In the genomic region with DNA sequence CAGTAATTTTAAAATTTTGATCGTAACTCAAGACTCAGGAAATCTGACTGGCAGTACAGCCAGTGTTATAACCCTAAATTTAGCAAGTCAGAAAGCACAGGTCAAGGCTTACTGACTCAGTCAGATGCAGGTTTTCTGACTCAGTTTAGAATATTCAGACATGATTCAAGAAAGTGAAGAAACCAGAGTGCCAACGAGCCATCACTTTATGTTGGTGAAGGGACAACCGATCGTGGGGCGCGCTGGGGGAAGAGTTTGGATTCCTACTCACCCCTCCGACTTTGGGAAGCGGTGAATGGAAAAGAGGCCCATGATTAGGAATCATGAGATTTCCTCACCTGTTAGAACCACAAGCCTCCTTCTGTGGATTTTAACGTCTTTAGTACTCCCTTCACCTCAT, we compare ENCODE assay signal across 8 cellular contexts. TPM values are rescaled to one million over a fixed set of nuclear protein-coding genes. Genes with fewer than 3 reads are reported as not detected.
DNase-seq lines count a peak whose midpoint lies in the region; ATAC-seq and TF ChIP-seq lines count a peak whose summit lies in the region.

No MANE protein-coding gene starts in this region.

- peak overlapping the region; percentile 92 for H3K27ac ChIP-seq in left ventricle myocardium inferior (replicated peaks)
- peak overlapping the region; percentile 58 to 93 (median 88) for H3K27ac ChIP-seq in body of pancreas
- H3K27ac ChIP-seq in vagina = peak overlapping the region; percentile 87

- H3K36me3 Mint-ChIP-seq in mesothelial cell of epicardium = peaks cover 2% of the 10 kb centered on the region

- H3K27me3 ChIP-seq in left ventricle myocardium inferior (ENCODE audit: low read depth) (no peaks in the 10 kb centered on the region), body of pancreas (no peaks in the 10 kb centered on the region), vagina (no peaks in the 10 kb centered on the region)

- TF ChIP-seq POLR2A in body of pancreas (IDR thresholded peaks at IDR 0.05) (no peak), vagina (IDR thresholded peaks at IDR 0.05) (no peak)

- H3K4me1 Mint-ChIP-seq in mesothelial cell of epicardium = peaks cover 36% of the 10 kb centered on the region

- peak overlapping the region; percentile 96 for H3K4me3 ChIP-seq in left ventricle myocardium inferior
- peak overlapping the region; percentile 73 to 86 for H3K4me3 ChIP-seq in body of pancreas
- H3K4me3 ChIP-seq in vagina = peak overlapping the region; percentile 65 to 78

- 11 to 23% methylated on average over 9 of the region's 9 CpGs for WGBS in body of pancreas, 2 donors

- ATAC-seq in body of pancreas (no peak), HG03469 (IDR thresholded peaks at IDR 0.05; ENCODE audit: unreplicated experiment) (no peak), GM19397 (IDR thresholded peaks at IDR 0.05; ENCODE audit: unreplicated experiment) (no peak)

- H3K4me1 ChIP-seq in left ventricle myocardium inferior (peaks cover 65% of the 10 kb centered on the region), body of pancreas (peaks cover 60% of the 10 kb centered on the region), vagina (peaks cover 53% of the 10 kb centered on the region)

- H3K9me3 ChIP-seq in left ventricle myocardium inferior (replicated peaks) (no peaks in the 10 kb centered on the region), body of pancreas (no peaks in the 10 kb centered on the region), vagina (no peaks in the 10 kb centered on the region)

- no peak for TF ChIP-seq CTCF in left ventricle myocardium inferior (IDR thresholded peaks at IDR 0.05; ENCODE audit: borderline replicate concordance)
- TF ChIP-seq CTCF in body of pancreas (IDR thresholded peaks at IDR 0.05) = no peak
- no peak for TF ChIP-seq CTCF in mesothelial cell of epicardium (IDR thresholded peaks at IDR 0.05; ENCODE audit: unreplicated experiment)
- TF ChIP-seq CTCF in vagina (IDR thresholded peaks at IDR 0.05) = no peak

- DNase-seq in left ventricle myocardium inferior (no peak), cardiac septum (ENCODE audit: low spot score) (no peak), body of pancreas (no peak), mesothelial cell of epicardium (ENCODE audit: low spot score in 2 of 2, unreplicated experiment in 2 of 2) (no peak), vagina (ENCODE audit: extremely low spot score in 2 of 2) (no peak), hypothalamus (lab: John Stamatoyannopoulos, UW) (no peak)

- no peaks in the 10 kb centered on the region for H3K9me3 Mint-ChIP-seq in mesothelial cell of epicardium

- peak overlapping the region; percentile 89 for H3K4me3 Mint-ChIP-seq in mesothelial cell of epicardium

- peak overlapping the region; percentile 90 for H3K27ac Mint-ChIP-seq in mesothelial cell of epicardium

- H3K27me3 Mint-ChIP-seq in mesothelial cell of epicardium (ENCODE audit: low read depth) = no peaks in the 10 kb centered on the region

- H3K36me3 ChIP-seq in left ventricle myocardium inferior (no peaks in the 10 kb centered on the region), body of pancreas (replicated peaks in 1 of 2; ENCODE audit: insufficient read depth in 1 of 2, low read depth in 2 of 2) (no peaks in the 10 kb centered on the region), vagina (no peaks in the 10 kb centered on the region)

- intact Hi-C loops in left ventricle myocardium inferior (cut with micrococcal nuclease) (no loop called here), cardiac septum (cut with DNase I) (no loop called here), body of pancreas (cut with DNase I) (no loop called here), vagina (cut with DNase I) (loop anchor here (10.0 kb wide), 1 partner anchor 53 kb away; a partner anchor contains a TSS)

RNA-seq across cellular contexts. Expression of a gene that starts 1.0 kb away (rescaled TPM):
- 12.0 TPM for total RNA-seq in left ventricle myocardium inferior
- 22.1 TPM for total RNA-seq in cardiac septum
- total RNA-seq in body of pancreas = 10 to 100 TPM; 38.6 to 47.7 TPM
- 52.5 to 59.5 TPM (median 57.6 TPM) in 3 replicates for total RNA-seq in mesothelial cell of epicardium
- 89.4 TPM for total RNA-seq in vagina

RNA-seq across cellular contexts. Expression of a gene that starts 54.8 kb away (rescaled TPM):
- total RNA-seq in left ventricle myocardium inferior (33.8 TPM), cardiac septum (46.2 TPM), body of pancreas (10 to 100 TPM; 10.2 to 34.5 TPM), mesothelial cell of epicardium (38.3 to 38.8 TPM (median 38.7 TPM) in 3 replicates), vagina (20.1 TPM)
